ENCODE assay signal across 8 cellular contexts in the genomic region with DNA sequence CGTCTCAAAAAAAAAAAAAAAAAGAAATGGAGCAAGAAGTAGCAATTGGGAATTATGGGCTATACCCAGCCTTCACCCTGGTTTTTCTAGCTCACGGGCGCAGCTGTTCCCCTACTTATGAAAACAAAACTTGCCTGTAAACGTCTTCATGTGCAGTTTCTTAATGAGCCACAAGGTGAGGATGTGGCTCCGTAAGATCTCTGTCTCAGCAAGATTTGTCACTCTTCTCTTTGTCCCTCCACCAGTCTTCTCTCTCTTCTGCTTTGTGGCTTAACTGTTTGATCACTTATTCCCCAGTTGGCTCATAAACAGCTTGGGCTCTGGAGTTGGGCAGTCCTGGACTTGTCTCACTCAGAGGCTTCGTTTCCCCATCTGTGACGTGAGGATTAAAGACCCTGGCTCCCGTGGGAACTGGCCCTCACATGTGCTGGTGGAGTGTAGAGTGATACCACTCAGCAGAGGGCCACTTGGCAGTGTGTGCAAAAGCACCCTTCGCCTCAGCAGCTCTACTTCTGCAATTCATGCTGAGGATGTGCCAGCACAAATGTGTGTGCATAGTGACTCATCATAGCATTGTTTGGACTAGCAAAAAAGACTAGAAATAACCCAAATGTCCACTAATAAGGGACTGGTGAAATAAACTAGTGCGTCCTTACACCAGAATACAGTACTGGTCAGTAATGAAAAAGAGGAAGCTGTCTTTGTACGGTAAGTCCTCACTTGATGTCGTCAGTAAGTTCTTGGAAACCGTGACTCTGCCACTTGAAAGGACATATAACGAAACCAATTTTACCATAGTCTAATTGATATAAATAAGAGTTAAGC. TPM values are rescaled to one million over a fixed set of nuclear protein-coding genes. Genes with fewer than 3 reads are reported as not detected.
DNase-seq lines count a peak whose midpoint lies in the region; ATAC-seq and TF ChIP-seq lines count a peak whose summit lies in the region.

No MANE protein-coding gene starts in this region.

- H3K27me3 ChIP-seq in body of pancreas (no peaks in the 10 kb centered on the region), skeletal muscle tissue (ENCODE audit: control insufficient read depth in 3 of 3, insufficient read depth in 3 of 3, low read length in 3 of 3) (no peaks in the 10 kb centered on the region)

- 31 to 33% methylated on average over 14 of the region's 14 CpGs for WGBS in body of pancreas, 2 donors

- TF ChIP-seq CTCF in body of pancreas (IDR thresholded peaks at IDR 0.05) = peak; percentile 38 to 88 (median 60)

- H3K4me3 ChIP-seq in body of pancreas (no peak overlapping the region), skeletal muscle tissue (ENCODE audit: low read length in 3 of 3) (peak overlapping the region; percentile 23 to 35 (median 24))

- DNase-seq in NCI-H1417 (lab: John Stamatoyannopoulos, UW) = peak in 2 of 3 experiments; percentile 42 to 85
- DNase-seq in NCI-H1417 treated with DMSO at 0.1 percent for 48 hours (lab: John Stamatoyannopoulos, UW) = no peak
- peak; percentile 84 for DNase-seq in HT1080 (ENCODE audit: low read depth)
- DNase-seq in SIG-M5 (lab: John Stamatoyannopoulos, UW) = peak; percentile 89
- DNase-seq in body of pancreas = peak; percentile 53 to 84 (median 70)
- peak; percentile 90 for DNase-seq in iris pigment epithelial cell (ENCODE audit: low read depth)

- peak overlapping the region; percentile 19 to 82 (median 58) for H3K27ac ChIP-seq in body of pancreas
- H3K27ac ChIP-seq in skeletal muscle tissue (ENCODE audit: low read depth, low read length) = peak overlapping the region; percentile 93

- TF ChIP-seq POLR2A in body of pancreas (IDR thresholded peaks at IDR 0.05) = peak in 2 of 3 donors; percentile 15 to 42

- peaks cover 77% of the 10 kb centered on the region for H3K4me1 ChIP-seq in body of pancreas
- H3K4me1 ChIP-seq in skeletal muscle tissue (ENCODE audit: control insufficient read depth in 3 of 3, insufficient read depth in 3 of 3, low read length in 3 of 3) = peaks cover 79 to 83% (median 83%) of the 10 kb centered on the region in 3 donors

- intact Hi-C loops in body of pancreas (cut with DNase I) = no loop called here

- ATAC-seq in GM21529 (IDR thresholded peaks at IDR 0.05; ENCODE audit: unreplicated experiment) = peak; percentile 89
- peak; percentile 47 for ATAC-seq in body of pancreas

- peak overlapping the region; percentile 29 to 44 (median 35) for H3K9ac ChIP-seq in skeletal muscle tissue (ENCODE audit: low read depth in 1 of 3, low read length in 3 of 3)

- H3K36me3 ChIP-seq in body of pancreas (replicated peaks in 1 of 2; ENCODE audit: insufficient read depth in 1 of 2, low read depth in 2 of 2) = no peaks in the 10 kb centered on the region
- H3K36me3 ChIP-seq in skeletal muscle tissue (ENCODE audit: control insufficient read depth in 3 of 3, insufficient read depth in 3 of 3, low read length in 3 of 3) = peaks cover 3 to 6% (median 5%) of the 10 kb centered on the region in 3 donors

- H3K9me3 ChIP-seq in body of pancreas (no peaks in the 10 kb centered on the region), skeletal muscle tissue (ENCODE audit: control insufficient read depth in 3 of 3, low read length in 3 of 3) (no peaks in the 10 kb centered on the region)

RNA-seq across cellular contexts. Expression of gene CEP68, which starts 8.7 kb away (rescaled TPM):
- 3.4 and 3.7 TPM in 2 replicates for total RNA-seq in HT1080 (2014; rRNA removed; shearing (Covaris generic))
- polyA plus RNA-seq in HT1080 (2015; cell fraction: cytosol; rRNA removed) = 5.2 and 5.8 TPM in 2 replicates
- polyA plus RNA-seq in HT1080 (2015; cell fraction: nucleus; rRNA removed) = 8.5 and 10.7 TPM in 2 replicates
- 10 to 100 TPM in 1 of 2 donors, 1 to 10 TPM in 1; 6.9 to 20.0 TPM for total RNA-seq in body of pancreas
- total RNA-seq in skeletal muscle tissue = 27.1 TPM

Comparison
In these comparisons a context has a peak if more than half of its experiments do, and no peak if none do; other contexts are left out.
1. H3K4me3 ChIP-seq: peak in skeletal muscle tissue (3 of 3); none in body of pancreas (0 of 2).